Comparison of ENCODE assay signal across 10 cellular contexts in the genomic region with DNA sequence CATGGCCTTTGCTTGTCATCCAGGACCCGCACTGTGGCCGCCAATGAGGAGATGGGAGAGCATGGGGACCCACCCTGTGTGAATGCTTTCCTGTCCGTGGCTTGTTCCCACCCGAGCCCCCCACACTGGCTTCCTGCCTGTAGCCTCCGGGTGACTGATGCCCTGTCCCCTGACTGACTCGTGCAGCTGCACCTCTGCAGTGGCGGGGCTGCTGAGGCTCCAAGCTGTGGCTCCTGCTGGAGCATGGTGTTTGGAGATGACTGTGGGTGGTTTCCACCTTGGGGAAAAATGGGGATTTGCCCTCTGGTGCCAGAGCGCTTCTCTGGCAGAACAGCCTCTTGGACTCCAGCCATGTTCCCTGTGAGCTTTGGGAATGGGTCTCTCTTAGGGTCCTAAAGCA. TPM values are rescaled to one million over a fixed set of nuclear protein-coding genes. Genes with fewer than 3 reads are reported as not detected.
A peak's percentile ranks its signal among the peaks of the same experiment; 100 is the strongest.
DNase-seq lines count a peak whose midpoint lies in the region; ATAC-seq and TF ChIP-seq lines count a peak whose summit lies in the region.
"Had no signal": no experiment of that assay in that cellular context is flagged by ENCODE, and none has a peak within 500 bp of the region (broad histone marks: within the 10 kb centered on the region; RNA-seq: fewer than 3 reads in every experiment).

No MANE protein-coding gene starts in this region.

- no peaks in the 10 kb centered on the region for H3K27me3 Mint-ChIP-seq in T-helper 17 cell
- H3K27me3 Mint-ChIP-seq: activated naive CD4-positive, alpha-beta T cell treated with anti-CD3 and anti-CD28 coated beads, Interleukin-2, amount 50 U/mL, for 24 hours had no signal

- no peak for TF ChIP-seq CTCF in suprapubic skin (IDR thresholded peaks at IDR 0.05)

- peak overlapping the region; percentile 98 for H3K4me3 Mint-ChIP-seq in T-helper 17 cell

- H3K9me3 ChIP-seq in T-helper 17 cell (ENCODE audit: control insufficient read depth, low read length, poor library complexity, severe bottlenecking) (no peaks in the 10 kb centered on the region), suprapubic skin (no peaks in the 10 kb centered on the region)

- H3K4me3 ChIP-seq in suprapubic skin, result peak overlapping the region; percentile 97

- peaks cover 23% of the 10 kb centered on the region for H3K4me1 ChIP-seq in suprapubic skin

- peaks cover 10% of the 10 kb centered on the region for H3K36me3 Mint-ChIP-seq in T-helper 17 cell (ENCODE audit: low read depth)
- H3K36me3 Mint-ChIP-seq: activated naive CD4-positive, alpha-beta T cell treated with anti-CD3 and anti-CD28 coated beads, Interleukin-2, amount 50 U/mL, for 24 hours had no signal

- TF ChIP-seq POLR2A in suprapubic skin (IDR thresholded peaks at IDR 0.05), result no peak

- no peak for TF ChIP-seq EP300 in suprapubic skin (IDR thresholded peaks at IDR 0.05)

- H3K27me3 ChIP-seq in suprapubic skin, result no peaks in the 10 kb centered on the region

- 35% methylated on average over 8 of the region's 8 CpGs for WGBS in suprapubic skin

- peak; percentile 64 for DNase-seq in activated effector memory CD4-positive, alpha-beta T cell treated with anti-CD3 and anti-CD28 coated beads, Interleukin-2, amount 50 U/mL, for 16 hours
- DNase-seq in activated effector memory CD4-positive, alpha-beta T cell treated with Interleukin-2 at 50 U/mL for 16 hours, result no peak
- DNase-seq in T-helper 17 cell, result no peak
- DNase-seq in head of caudate nucleus, result peak in 32 of 42 donors; percentile 16 to 68 (median 35)
- DNase-seq in suprapubic skin (ENCODE audit: low spot score in 2 of 2), result no peak
- DNase-seq in posterior vena cava (ENCODE audit: low spot score), result no peak
- DNase-seq in NCI-H345 treated with DMSO at 0.1 percent for 48 hours (lab: John Stamatoyannopoulos, UW; ENCODE audit: unreplicated experiment), result no peak
- DNase-seq: SIG-M5 had no signal

- peak overlapping the region; percentile 98 for H3K27ac Mint-ChIP-seq in T-helper 17 cell
- H3K27ac Mint-ChIP-seq: activated naive CD4-positive, alpha-beta T cell treated with anti-CD3 and anti-CD28 coated beads, Interleukin-2, amount 50 U/mL, for 24 hours had no signal

- ATAC-seq in T-helper 17 cell (no peak), HG02610 (IDR thresholded peaks at IDR 0.05; ENCODE audit: unreplicated experiment) (no peak)

- intact Hi-C loops in head of caudate nucleus (cut with DNase I), result no loop called here
- intact Hi-C loops in posterior vena cava (cut with DNase I), result loop anchor here in 1 of 2 donors (10.0 kb wide), 1 partner anchor 87 kb away; no protein-coding TSS in a partner anchor

- no peaks in the 10 kb centered on the region for H3K36me3 ChIP-seq in suprapubic skin

- peaks cover 44% of the 10 kb centered on the region for H3K4me1 Mint-ChIP-seq in T-helper 17 cell

- H3K27ac ChIP-seq in suprapubic skin, result no peak overlapping the region

RNA-seq across cellular contexts. Expression of gene CAMK1D, which starts 2.1 kb away (rescaled TPM):
- total RNA-seq in T-helper 17 cell (10 to 100 TPM; 31.1 to 47.3 TPM), suprapubic skin (10 to 100 TPM; 26.4 to 31.3 (median 30.2) TPM), posterior vena cava (10 to 100 TPM; 12.2 to 17.8 TPM)

Comparison
In these comparisons a context has a peak if more than half of its experiments do, and no peak if none do; other contexts are left out.
1. DNase-seq: peak in activated effector memory CD4-positive, alpha-beta T cell treated with anti-CD3 and anti-CD28 coated beads, Interleukin-2, amount 50 U/mL, for 16 hours (single experiment) and head of caudate nucleus (32 of 42); none in activated effector memory CD4-positive, alpha-beta T cell treated with Interleukin-2 at 50 U/mL for 16 hours (single experiment), T-helper 17 cell (0 of 3), suprapubic skin (0 of 2), posterior vena cava (single experiment) and NCI-H345 treated with DMSO at 0.1 percent for 48 hours (single experiment).